In genomic region chr1:198663996-198664789, GRCh38 we compare ENCODE assay signal across 15 cellular contexts. TPM values are rescaled to one million over a fixed set of nuclear protein-coding genes. Genes with fewer than 3 reads are reported as not detected.
A peak's percentile ranks its signal among the peaks of the same experiment; 100 is the strongest.
DNase-seq lines count a peak whose midpoint lies in the region; ATAC-seq and TF ChIP-seq lines count a peak whose summit lies in the region.
"Had no signal": no experiment of that assay in that cellular context is flagged by ENCODE, and none has a peak within 500 bp of the region (broad histone marks: within the 10 kb centered on the region; RNA-seq: fewer than 3 reads in every experiment).

No MANE protein-coding gene starts in this region.

- H3K4me3 ChIP-seq in NB4 (ENCODE audit: low read depth, low read length): peak overlapping the region; percentile 56
- H3K4me3 ChIP-seq in adrenal gland: no peak overlapping the region
- peak overlapping the region; percentile 9 for H3K4me3 ChIP-seq in thymus (ENCODE audit: low read length)
- H3K4me3 ChIP-seq: thoracic aorta had no signal

- H3K36me3 ChIP-seq in adrenal gland (replicated peaks in 1 of 2) (no peaks in the 10 kb centered on the region), thymus (ENCODE audit: control insufficient read depth, insufficient read depth) (peaks cover 6% of the 10 kb centered on the region)
- H3K36me3 ChIP-seq: thoracic aorta had no signal

- no peaks in the 10 kb centered on the region for H3K4me1 ChIP-seq in adrenal gland (replicated peaks in 1 of 2)
- H3K4me1 ChIP-seq in thymus (ENCODE audit: control insufficient read depth, insufficient read depth, low read length): peaks cover 18% of the 10 kb centered on the region

- ATAC-seq in Right ventricle myocardium superior (ENCODE audit: poor library complexity) (peak; percentile 62), GM21390 (IDR thresholded peaks at IDR 0.05; ENCODE audit: unreplicated experiment) (no peak), GM21447 (IDR thresholded peaks at IDR 0.05; ENCODE audit: unreplicated experiment) (no peak)

- H3K27me3 ChIP-seq in adrenal gland (no peaks in the 10 kb centered on the region), thymus (ENCODE audit: control insufficient read depth, insufficient read depth) (no peaks in the 10 kb centered on the region)

- intact Hi-C loops in Right ventricle myocardium superior (cut with DNase I): no loop called here
- intact Hi-C loops in cardiac septum (cut with DNase I): no loop called here
- intact Hi-C loops in adrenal gland (cut with DNase I): no loop called here

- peak; percentile 25 for TF ChIP-seq POLR2A in NB4 (IDR thresholded peaks at IDR 0.05; ENCODE audit: extremely low read depth, insufficient read length)
- no peak for TF ChIP-seq POLR2A in adrenal gland (IDR thresholded peaks at IDR 0.05)

- TF ChIP-seq CTCF in NB4 (IDR thresholded peaks at IDR 0.05; ENCODE audit: low read depth, low read length) (no peak), adrenal gland (IDR thresholded peaks at IDR 0.05) (no peak)

- H3K9me3 ChIP-seq in adrenal gland (replicated peaks in 1 of 3) (no peaks in the 10 kb centered on the region), thymus (ENCODE audit: control insufficient read depth) (no peaks in the 10 kb centered on the region)
- H3K9me3 ChIP-seq: thoracic aorta had no signal

- H3K27ac ChIP-seq in adrenal gland (peak overlapping the region in 3 of 5 donors; percentile 26 to 46 (median 40)), thymus (ENCODE audit: low read depth) (peak overlapping the region; percentile 64)
- H3K27ac ChIP-seq: thoracic aorta had no signal

- DNase-seq in Right ventricle myocardium superior: no peak
- DNase-seq in cardiac septum (ENCODE audit: low spot score): no peak
- DNase-seq in NB4 (ENCODE audit: low read depth): peak; percentile 76
- DNase-seq in adrenal gland: no peak
- no peak for DNase-seq in globus pallidus (ENCODE audit: low spot score)
- DNase-seq: activated CD4-positive, alpha-beta T cell treated with anti-CD3 and anti-CD28 coated beads for 4 hours; C1 segment of cervical spinal cord; NCI-H774; stimulated activated CD4-positive, alpha-beta T cell treated with anti-CD3 and anti-CD28 coated beads, Interleukin-15, amount 100 ng/mL, for 24 hours had no signal

- WGBS in adrenal gland, 4 donors: 63 to 67% (median 64%) methylated on average over 7 of the region's 7 CpGs
- WGBS in thymus: 36% methylated on average over 7 of the region's 7 CpGs

RNA-seq across cellular contexts. Expression of gene PTPRC, which starts 25.4 kb away (rescaled TPM):
- total RNA-seq in Right ventricle myocardium superior: 7.2 TPM
- total RNA-seq in cardiac septum: 11.4 TPM
- total RNA-seq in adrenal gland: 10 to 100 TPM in 7 of 8 donors, 1 to 10 TPM in 1; 3.5 to 33.0 (median 21.5) TPM
- 10 to 100 TPM in 1 of 3 donors, 1 to 10 TPM in 2; 2.5 to 11.6 (median 4.7) TPM for polyA plus RNA-seq in adrenal gland
- 130 TPM for polyA plus RNA-seq in thymus
- total RNA-seq: chondrocyte, mesothelial cell of epicardium had no signal

Comparison
In these comparisons a context has a peak if more than half of its experiments do, and no peak if none do; other contexts are left out.
1. H3K4me3 ChIP-seq: peak in NB4 (single experiment) and thymus (single experiment); none in adrenal gland (0 of 4).